In genomic region chr1:61444277-61444676, GRCh38 we compare ENCODE assay signal across 32 cellular contexts.
DNase-seq lines count a peak whose midpoint lies in the region; ATAC-seq, FAIRE-seq and TF ChIP-seq lines count a peak whose summit lies in the region.
"Had no signal": no experiment of that assay in that cellular context is flagged by ENCODE, and none has a peak within 500 bp of the region (broad histone marks: within the 10 kb centered on the region; RNA-seq: fewer than 3 reads in every experiment).

No MANE protein-coding gene starts in this region.

- H3K4me1 Mint-ChIP-seq in chondrocyte (ENCODE audit: low read depth) (peaks cover 58% of the 10 kb centered on the region), type B pancreatic cell (ENCODE audit: unreplicated experiment) (peaks cover 90% of the 10 kb centered on the region)
- peaks cover 0 to under 1% (median 0%) of the 10 kb centered on the region in 4 donors for H3K4me1 Mint-ChIP-seq in naive thymus-derived CD8-positive, alpha-beta T cell
- H3K4me1 Mint-ChIP-seq in activated naive CD8-positive, alpha-beta T cell treated with anti-CD3 and anti-CD28 coated beads for 36 hours: no peaks in the 10 kb centered on the region
- H3K4me1 Mint-ChIP-seq: activated naive CD8-positive, alpha-beta T cell treated with anti-CD3 and anti-CD28 coated beads, Interleukin-2, amount 50 U/mL, for 24 hours; natural killer cell had no signal

- no peaks in the 10 kb centered on the region for H3K27me3 Mint-ChIP-seq in chondrocyte (ENCODE audit: low read depth)
- H3K27me3 Mint-ChIP-seq in type B pancreatic cell: no peaks in the 10 kb centered on the region
- no peaks in the 10 kb centered on the region for H3K27me3 Mint-ChIP-seq in naive thymus-derived CD8-positive, alpha-beta T cell
- H3K27me3 Mint-ChIP-seq in activated naive CD8-positive, alpha-beta T cell treated with anti-CD3 and anti-CD28 coated beads for 36 hours: no peaks in the 10 kb centered on the region
- H3K27me3 Mint-ChIP-seq: activated naive CD8-positive, alpha-beta T cell treated with anti-CD3 and anti-CD28 coated beads, Interleukin-2, amount 50 U/mL, for 24 hours had no signal

- no peak overlapping the region for H3K4me3 ChIP-seq in hepatocyte
- H3K4me3 ChIP-seq: left lung, skin epidermis had no signal

- H3K4me2 ChIP-seq in hepatocyte: peak overlapping the region; percentile 13

- no peak for TF ChIP-seq POLR2A in GM12891 (IDR thresholded peaks at IDR 0.05; ENCODE audit: low read depth, low read length)

- no peak for ATAC-seq in naive thymus-derived CD8-positive, alpha-beta T cell
- ATAC-seq: activated CD4-positive, CD25-positive, alpha-beta regulatory T cell treated with anti-CD3 and anti-CD28 coated beads, Interleukin-2, amount 50 U/mL, for 24 hours; activated naive CD8-positive, alpha-beta T cell treated with anti-CD3 and anti-CD28 coated beads, Interleukin-2, amount 50 U/mL, for 24 hours; HCT116; left lung; natural killer cell; PC-3; SK-N-SH treated with all-trans-retinoic acid at 6 μM for 48 hours had no signal

- 37% methylated on average over 5 of the region's 5 CpGs for WGBS in hepatocyte (ENCODE audit: low lambda C conversion rate, missing lambda C conversion rate)

- H3K4me1 ChIP-seq in hepatocyte (ENCODE audit: insufficient read depth): peaks cover 16% of the 10 kb centered on the region

- no peak overlapping the region for H2AFZ ChIP-seq in hepatocyte

- POLR2A ChIA-PET in naive thymus-derived CD8-positive, alpha-beta T cell (lab: Charles Lee): no interaction called here

- H3K27ac ChIP-seq in hepatocyte: no peak overlapping the region
- H3K27ac ChIP-seq: C4-2B, left lung had no signal

- H3K4me3 Mint-ChIP-seq in chondrocyte (ENCODE audit: unreplicated experiment) (no peak overlapping the region), type B pancreatic cell (peak overlapping the region; percentile 1)
- H3K4me3 Mint-ChIP-seq in naive thymus-derived CD8-positive, alpha-beta T cell: no peak overlapping the region
- no peak overlapping the region for H3K4me3 Mint-ChIP-seq in activated naive CD8-positive, alpha-beta T cell treated with anti-CD3 and anti-CD28 coated beads for 36 hours
- H3K4me3 Mint-ChIP-seq: activated naive CD8-positive, alpha-beta T cell treated with anti-CD3 and anti-CD28 coated beads, Interleukin-2, amount 50 U/mL, for 24 hours; natural killer cell; T-helper 1 cell treated with Interleukin-12 subunit alpha and Interleukin-12 subunit beta and Interleukin-4 antibody, amounts not matched to agents 30 μg/mL and 1 μg/mL, for 36 hours had no signal

- FAIRE-seq in GM12891 (lab: Jason Lieb, UNC): no peak
- FAIRE-seq: TTC549 had no signal

- no peaks in the 10 kb centered on the region for H3K79me2 ChIP-seq in hepatocyte

- DNase-seq in chondrocyte (ENCODE audit: low spot score) (no peak), hepatocyte (ENCODE audit: low spot score) (no peak), renal cortical epithelial cell (ENCODE audit: low read depth) (peak; percentile 47), type B pancreatic cell (ENCODE audit: extremely low spot score, unreplicated experiment) (no peak), GM12891 (ENCODE audit: insufficient read length, low spot score) (no peak)
- no peak for DNase-seq in naive thymus-derived CD8-positive, alpha-beta T cell
- no peak for DNase-seq in activated naive CD8-positive, alpha-beta T cell treated with anti-CD3 and anti-CD28 coated beads for 36 hours
- DNase-seq: activated CD4-positive, alpha-beta T cell treated with anti-CD3 and anti-CD28 coated beads, Interleukin-2, amount 50 U/mL, for 4 hours; activated naive CD8-positive, alpha-beta T cell treated with anti-CD3 and anti-CD28 coated beads, Interleukin-2, amount 50 U/mL, for 24 hours; activated T-cell treated with anti-CD3 and anti-CD28 coated beads, Interleukin-2, amount 50 U/mL, for 48 hours; Caco-2; cerebellar nuclear complex; DMS79 treated with DMSO at 0.1 percent for 48 hours; GDM1; KG1; left lung; MM.1S; natural killer cell; NCI-H1417; NCI-H2081; NCI-H2227 treated with DMSO at 0.1 percent for 48 hours; NCI-H526 treated with DMSO at 0.1 percent for 48 hours; PC-3; stimulated activated CD4-positive, alpha-beta T cell treated with anti-CD3 and anti-CD28 coated beads, Interleukin-1b, Interleukin-23, amount 100 ng/mL, for 48 hours; stimulated activated naive CD4-positive, alpha-beta T cell treated with Interleukin-2 at 50 U/mL for 16 hours had no signal

- H3K9me3 ChIP-seq in hepatocyte (ENCODE audit: low read depth): no peaks in the 10 kb centered on the region
- H3K9me3 ChIP-seq: Caco-2, left lung had no signal

- no peaks in the 10 kb centered on the region for H3K9me2 ChIP-seq in hepatocyte (replicated peaks; ENCODE audit: insufficient read depth)

- H3K9me3 Mint-ChIP-seq in chondrocyte (ENCODE audit: low read depth) (no peaks in the 10 kb centered on the region), type B pancreatic cell (no peaks in the 10 kb centered on the region)
- no peaks in the 10 kb centered on the region for H3K9me3 Mint-ChIP-seq in naive thymus-derived CD8-positive, alpha-beta T cell
- H3K9me3 Mint-ChIP-seq in activated naive CD8-positive, alpha-beta T cell treated with anti-CD3 and anti-CD28 coated beads for 36 hours: no peaks in the 10 kb centered on the region
- H3K9me3 Mint-ChIP-seq: activated naive CD8-positive, alpha-beta T cell treated with anti-CD3 and anti-CD28 coated beads, Interleukin-2, amount 50 U/mL, for 24 hours; natural killer cell; T-helper 1 cell treated with Interleukin-12 subunit alpha and Interleukin-12 subunit beta and Interleukin-4 antibody, amounts not matched to agents 30 μg/mL and 1 μg/mL, for 36 hours had no signal

- H3K27ac Mint-ChIP-seq in chondrocyte (ENCODE audit: unreplicated experiment): peak overlapping the region; percentile 37
- H3K27ac Mint-ChIP-seq in type B pancreatic cell: no peak overlapping the region
- no peak overlapping the region for H3K27ac Mint-ChIP-seq in naive thymus-derived CD8-positive, alpha-beta T cell
- H3K27ac Mint-ChIP-seq in activated naive CD8-positive, alpha-beta T cell treated with anti-CD3 and anti-CD28 coated beads for 36 hours: no peak overlapping the region
- H3K27ac Mint-ChIP-seq: activated naive CD8-positive, alpha-beta T cell treated with anti-CD3 and anti-CD28 coated beads, Interleukin-2, amount 50 U/mL, for 24 hours; natural killer cell; T-helper 1 cell treated with Interleukin-12 subunit alpha and Interleukin-12 subunit beta and Interleukin-4 antibody, amounts not matched to agents 30 μg/mL and 1 μg/mL, for 36 hours had no signal

- H3K36me3 Mint-ChIP-seq in chondrocyte (ENCODE audit: low read depth): peaks cover under 1% of the 10 kb centered on the region
- H3K36me3 Mint-ChIP-seq in type B pancreatic cell: peaks cover 2% of the 10 kb centered on the region
- H3K36me3 Mint-ChIP-seq in naive thymus-derived CD8-positive, alpha-beta T cell: no peaks in the 10 kb centered on the region
- H3K36me3 Mint-ChIP-seq in activated naive CD8-positive, alpha-beta T cell treated with anti-CD3 and anti-CD28 coated beads for 36 hours: no peaks in the 10 kb centered on the region
- H3K36me3 Mint-ChIP-seq: natural killer cell had no signal

- no peaks in the 10 kb centered on the region for H3K27me3 ChIP-seq in hepatocyte
- H3K27me3 ChIP-seq: left lung had no signal

- H4K20me1 ChIP-seq in hepatocyte (ENCODE audit: insufficient read depth, poor library complexity, severe bottlenecking): no peaks in the 10 kb centered on the region

- no peaks in the 10 kb centered on the region for H3K36me3 ChIP-seq in hepatocyte (replicated peaks; ENCODE audit: insufficient read depth, low read depth)
- H3K36me3 ChIP-seq: left lung had no signal

- TF ChIP-seq CTCF in chondrocyte (IDR thresholded peaks at IDR 0.05) (no peak), hepatocyte (IDR thresholded peaks at IDR 0.05; ENCODE audit: poor library complexity) (no peak), type B pancreatic cell (conservative IDR thresholded peaks at IDR 0.05) (no peak)

TF ChIP-seq in GM12891, 5 proteins besides CTCF, POLR2A, EP300 and RAD21:
- TF ChIP-seq POU2F2 (IDR thresholded peaks at IDR 0.05; ENCODE audit: low read depth, low read length) (no peak), POLR2AphosphoS5 (IDR thresholded peaks at IDR 0.05; ENCODE audit: low read depth, low read length) (no peak), SPI1 (IDR thresholded peaks at IDR 0.05; ENCODE audit: low read depth, low read length) (no peak), TAF1 (IDR thresholded peaks at IDR 0.05; ENCODE audit: low read depth, low read length) (no peak), PAX5 (IDR thresholded peaks at IDR 0.05; ENCODE audit: insufficient read depth, low read length, severe bottlenecking) (no peak)
